Comparison of ENCODE assay signal across 16 cellular contexts in genomic region chr12:57816855-57817151, GRCh38. TPM values are rescaled to one million over a fixed set of nuclear protein-coding genes. Genes with fewer than 3 reads are reported as not detected.
DNase-seq lines count a peak whose midpoint lies in the region; ATAC-seq and TF ChIP-seq lines count a peak whose summit lies in the region.
"Had no signal": no experiment of that assay in that cellular context is flagged by ENCODE, and none has a peak within 500 bp of the region (broad histone marks: within the 10 kb centered on the region; RNA-seq: fewer than 3 reads in every experiment).

No MANE protein-coding gene starts in this region.

- TF ChIP-seq CTCF in choroid plexus epithelial cell (conservative IDR thresholded peaks at IDR 0.05; ENCODE audit: low read depth, low read length) (no peak), lung (IDR thresholded peaks at IDR 0.05; ENCODE audit: control extremely low read depth, extremely low read depth) (no peak), upper lobe of left lung (IDR thresholded peaks at IDR 0.05) (no peak)

- TF ChIP-seq EP300 in upper lobe of left lung (IDR thresholded peaks at IDR 0.05), result no peak

- peaks cover 23% of the 10 kb centered on the region for H3K36me3 Mint-ChIP-seq in stimulated activated effector memory CD8-positive, alpha-beta T cell treated with anti-CD3 and anti-CD28 coated beads, Interleukin-12 subunit alpha, Interleukin-12 subunit beta, amount 100 ng/mL, for 72 hours

- H3K4me3 Mint-ChIP-seq in stimulated activated effector memory CD8-positive, alpha-beta T cell treated with anti-CD3 and anti-CD28 coated beads, Interleukin-12 subunit alpha, Interleukin-12 subunit beta, amount 100 ng/mL, for 72 hours, result no peak overlapping the region
- H3K4me3 Mint-ChIP-seq: GM23338; stimulated activated naive B cell treated with anti-CD40 and anti-IgM and Interleukin-4, amounts not matched to agents 10 μg/mL and 1 μg/mL and 100 μg/mL, for 72 hours had no signal

- peaks cover 6% of the 10 kb centered on the region for H3K4me1 Mint-ChIP-seq in stimulated activated effector memory CD8-positive, alpha-beta T cell treated with anti-CD3 and anti-CD28 coated beads, Interleukin-12 subunit alpha, Interleukin-12 subunit beta, amount 100 ng/mL, for 72 hours
- H3K4me1 Mint-ChIP-seq: stimulated activated naive B cell treated with anti-CD40 and anti-IgM and Interleukin-4, amounts not matched to agents 10 μg/mL and 1 μg/mL and 100 μg/mL, for 72 hours had no signal

- no peak overlapping the region for H3K4me3 ChIP-seq in choroid plexus epithelial cell (ENCODE audit: low read depth, low read length)
- no peak overlapping the region for H3K4me3 ChIP-seq in lung
- no peak overlapping the region for H3K4me3 ChIP-seq in upper lobe of left lung
- H3K4me3 ChIP-seq: A549, breast epithelium, GM23338 had no signal

- H3K4me1 ChIP-seq in lung (ENCODE audit: control insufficient read depth in 2 of 2, insufficient read depth in 2 of 2, low read length in 2 of 2), result peaks cover 7 to 12% of the 10 kb centered on the region in 2 donors
- H3K4me1 ChIP-seq in upper lobe of left lung, result peaks cover 49 to 64% (median 59%) of the 10 kb centered on the region in 4 donors
- H3K4me1 ChIP-seq: A549 had no signal

- no peaks in the 10 kb centered on the region for H3K9me3 Mint-ChIP-seq in stimulated activated effector memory CD8-positive, alpha-beta T cell treated with anti-CD3 and anti-CD28 coated beads, Interleukin-12 subunit alpha, Interleukin-12 subunit beta, amount 100 ng/mL, for 72 hours
- H3K9me3 Mint-ChIP-seq: GM23338; stimulated activated naive B cell treated with anti-CD40 and anti-IgM and Interleukin-4, amounts not matched to agents 10 μg/mL and 1 μg/mL and 100 μg/mL, for 72 hours had no signal

- ATAC-seq in lung (ENCODE audit: insufficient read depth, low FRiP score) (peak; percentile 49), upper lobe of left lung (ENCODE audit: low FRiP score in 2 of 2) (peak; percentile 47 to 86), HG02588 (IDR thresholded peaks at IDR 0.05; ENCODE audit: unreplicated experiment) (no peak), HG03432 (IDR thresholded peaks at IDR 0.05; ENCODE audit: unreplicated experiment) (no peak)
- no peak for ATAC-seq in stimulated activated effector memory CD8-positive, alpha-beta T cell treated with anti-CD3 and anti-CD28 coated beads, Interleukin-12 subunit alpha, Interleukin-12 subunit beta, amount 100 ng/mL, for 72 hours
- ATAC-seq: A549; GM23338; stimulated activated naive B cell treated with anti-CD40 and anti-IgM and Interleukin-4, amounts not matched to agents 10 μg/mL and 1 μg/mL and 100 μg/mL, for 72 hours had no signal

- WGBS in lung, 2 donors, result 9 to 23% methylated on average over 5 of the region's 5 CpGs
- WGBS in upper lobe of left lung, 2 donors, result 17 to 30% methylated on average over 5 of the region's 5 CpGs

- H3K9me3 ChIP-seq in lung (ENCODE audit: control insufficient read depth in 2 of 2, insufficient read depth in 1 of 2, low read length in 1 of 2) (no peaks in the 10 kb centered on the region), upper lobe of left lung (no peaks in the 10 kb centered on the region)
- H3K9me3 ChIP-seq: A549, breast epithelium had no signal

- no peaks in the 10 kb centered on the region for H3K27me3 ChIP-seq in lung (ENCODE audit: control insufficient read depth, insufficient read depth)
- H3K27me3 ChIP-seq in upper lobe of left lung, result no peaks in the 10 kb centered on the region
- H3K27me3 ChIP-seq: breast epithelium had no signal

- peak overlapping the region; percentile 9 to 84 for H3K27ac ChIP-seq in lung (ENCODE audit: low read depth in 1 of 2, low read length in 1 of 2)
- H3K27ac ChIP-seq in upper lobe of left lung, result peak overlapping the region; percentile 59 to 88 (median 72)
- H3K27ac ChIP-seq: A549 had no signal

- no peak overlapping the region for H3K27ac Mint-ChIP-seq in stimulated activated effector memory CD8-positive, alpha-beta T cell treated with anti-CD3 and anti-CD28 coated beads, Interleukin-12 subunit alpha, Interleukin-12 subunit beta, amount 100 ng/mL, for 72 hours
- H3K27ac Mint-ChIP-seq: GM23338 had no signal

- DNase-seq in NCI-H2171 treated with DMSO at 0.1 percent for 48 hours (lab: John Stamatoyannopoulos, UW) (peak; percentile 18), NCI-H2171 (lab: John Stamatoyannopoulos, UW) (no peak), choroid plexus epithelial cell (ENCODE audit: low read depth) (peak; percentile 30), lung (ENCODE audit: low spot score) (peak; percentile 57), upper lobe of left lung (peak in 1 of 2 donors; percentile 68)
- DNase-seq in stimulated activated effector memory CD8-positive, alpha-beta T cell treated with anti-CD3 and anti-CD28 coated beads, Interleukin-12 subunit alpha, Interleukin-12 subunit beta, amount 100 ng/mL, for 72 hours (ENCODE audit: low spot score in 2 of 2), result no peak
- DNase-seq: activated T-cell treated with anti-CD3 and anti-CD28 coated beads, Interleukin-2, amount 50 U/mL, for 1 hour; NK-92 treated with Interleukin-12 subunit alpha and Interleukin-12 subunit beta, amount 100 ng/mL, for 24 hours; stimulated activated CD4-positive, alpha-beta T cell treated with anti-CD3 and anti-CD28 coated beads, Interleukin-15, amount 100 ng/mL, for 24 hours; stimulated activated naive B cell treated with anti-CD40 and anti-IgM and Interleukin-4, amounts not matched to agents 10 μg/mL and 1 μg/mL and 100 μg/mL, for 72 hours; T1000 had no signal

- TF ChIP-seq POLR2A in upper lobe of left lung (IDR thresholded peaks at IDR 0.05), result no peak

- H3K36me3 ChIP-seq in lung (ENCODE audit: control insufficient read depth in 2 of 2, insufficient read depth in 2 of 2, low read length in 2 of 2) (peaks cover 4 to 25% of the 10 kb centered on the region in 2 donors), upper lobe of left lung (peaks cover 8 to 50% (median 31%) of the 10 kb centered on the region in 4 donors)
- H3K36me3 ChIP-seq: breast epithelium had no signal

RNA-seq across cellular contexts. Expression of gene AVIL, which starts 1.7 kb away (rescaled TPM):
- 1 to 10 TPM; 8.1 to 9.7 TPM for total RNA-seq in lung
- polyA plus RNA-seq in lung, result 10 to 100 TPM in 1 of 2 donors, 1 to 10 TPM in 1; 4.3 to 11.7 TPM
- 10 to 100 TPM in 3 of 6 donors, 1 to 10 TPM in 3; 4.9 to 57.6 (median 8.7) TPM for total RNA-seq in upper lobe of left lung

RNA-seq across cellular contexts. Expression of gene CTDSP2, which starts 29.7 kb away (rescaled TPM):
- total RNA-seq in lung (100 to 1,000 TPM; 162 to 179 TPM), upper lobe of left lung (100 to 1,000 TPM; 153 to 226 (median 175) TPM)
- polyA plus RNA-seq in lung, result 100 to 1,000 TPM in 1 of 2 donors, 10 to 100 TPM in 1; 46.8 to 104 TPM

RNA-seq across cellular contexts. Expression of gene TSFM, which starts 34.2 kb away (rescaled TPM):
- 10 to 100 TPM; 17.1 to 28.0 TPM for total RNA-seq in lung
- 10 to 100 TPM; 23.9 to 40.0 TPM for polyA plus RNA-seq in lung
- total RNA-seq in upper lobe of left lung, result 10 to 100 TPM in 4 of 6 donors, 1 to 10 TPM in 2; 5.0 to 34.0 (median 22.8) TPM

RNA-seq across cellular contexts. Expression of gene EEF1AKMT3, which starts 44.4 kb away (rescaled TPM):
- total RNA-seq in lung (10 to 100 TPM in 1 of 2 donors, 1 to 10 TPM in 1; 7.6 to 11.5 TPM), upper lobe of left lung (10 to 100 TPM in 2 of 6 donors, 1 to 10 TPM in 4; 4.2 to 18.3 (median 6.4) TPM)
- 1 to 10 TPM; 3.6 to 4.2 TPM for polyA plus RNA-seq in lung

RNA-seq across cellular contexts. Expression of gene METTL1, which starts 44.9 kb away (rescaled TPM):
- 10 to 100 TPM in 1 of 2 donors, 1 to 10 TPM in 1; 2.8 to 29.5 TPM for total RNA-seq in lung
- 10 to 100 TPM; 33.7 to 35.5 TPM for polyA plus RNA-seq in lung
- total RNA-seq in upper lobe of left lung, result 10 to 100 TPM in 4 of 6 donors, 1 to 10 TPM in 2; 1.3 to 30.2 (median 16.9) TPM

Comparison
In these comparisons a context has a peak if more than half of its experiments do, and no peak if none do; other contexts are left out.
1. DNase-seq: peak in NCI-H2171 treated with DMSO at 0.1 percent for 48 hours (single experiment), choroid plexus epithelial cell (single experiment) and lung (single experiment); none in NCI-H2171 (single experiment) and stimulated activated effector memory CD8-positive, alpha-beta T cell treated with anti-CD3 and anti-CD28 coated beads, Interleukin-12 subunit alpha, Interleukin-12 subunit beta, amount 100 ng/mL, for 72 hours (0 of 2).
2. ATAC-seq: peak in lung (single experiment) and upper lobe of left lung (2 of 2); none in HG02588 (single experiment), HG03432 (single experiment) and stimulated activated effector memory CD8-positive, alpha-beta T cell treated with anti-CD3 and anti-CD28 coated beads, Interleukin-12 subunit alpha, Interleukin-12 subunit beta, amount 100 ng/mL, for 72 hours (single experiment).